Comparison of ENCODE assay signal across 8 cellular contexts in genomic region chr10:125161570-125162139, GRCh38. TPM values are rescaled to one million over a fixed set of nuclear protein-coding genes. Genes with fewer than 3 reads are reported as not detected.
DNase-seq lines count a peak whose midpoint lies in the region; ATAC-seq, FAIRE-seq and TF ChIP-seq lines count a peak whose summit lies in the region.

No MANE protein-coding gene starts in this region.

- peaks cover 6% of the 10 kb centered on the region for H3K4me1 Mint-ChIP-seq in CD4-positive, alpha-beta T cell (ENCODE audit: low read depth)
- H3K4me1 Mint-ChIP-seq in naive B cell = peaks cover 4 to 7% (median 6%) of the 10 kb centered on the region in 3 donors

- no peaks in the 10 kb centered on the region for H3K9me3 ChIP-seq in CD4-positive, alpha-beta T cell (ENCODE audit: control insufficient read depth, low read length)
- H3K9me3 ChIP-seq in MG63 = no peaks in the 10 kb centered on the region
- no peaks in the 10 kb centered on the region for H3K9me3 ChIP-seq in endothelial cell of umbilical vein (replicated peaks; ENCODE audit: control insufficient read depth, insufficient read depth, low read length)

- H3K36me3 ChIP-seq in MG63 (peaks cover 6% of the 10 kb centered on the region), endothelial cell of umbilical vein (ENCODE audit: control insufficient read depth in 2 of 2, extremely low read depth in 1 of 2, insufficient read depth in 2 of 2, low read length in 2 of 2) (no peaks in the 10 kb centered on the region)

- peak overlapping the region; percentile 68 for H3K4me2 ChIP-seq in endothelial cell of umbilical vein (ENCODE audit: insufficient read depth, low read length)

- no peaks in the 10 kb centered on the region for H3K9me1 ChIP-seq in endothelial cell of umbilical vein (replicated peaks; ENCODE audit: control insufficient read depth, extremely low read depth, insufficient read depth, low read length)

- BruUV-seq in endothelial cell of umbilical vein (replicated peaks; lab: Mats Ljungman, UMichigan) = no TSS peak

- peak overlapping the region; percentile 58 for H3K4me3 Mint-ChIP-seq in CD4-positive, alpha-beta T cell
- peak overlapping the region; percentile 69 to 84 (median 78) for H3K4me3 Mint-ChIP-seq in naive B cell

- peaks cover 42% of the 10 kb centered on the region for H3K27me3 Mint-ChIP-seq in CD4-positive, alpha-beta T cell
- peaks cover 19 to 44% (median 26%) of the 10 kb centered on the region in 3 donors for H3K27me3 Mint-ChIP-seq in naive B cell

- TF ChIP-seq CTCF in CD4-positive, alpha-beta T cell (IDR thresholded peaks at IDR 0.05) = no peak
- TF ChIP-seq CTCF in endothelial cell of umbilical vein (IDR thresholded peaks at IDR 0.05; ENCODE audit: extremely low read depth in 1 of 2, insufficient read depth in 1 of 2, low read depth in 1 of 2, low read length in 2 of 2) = no peak

- dilution Hi-C loops in endothelial cell of umbilical vein (cut with MboI; ENCODE audit: extremely low pct_ligation_motif_present, low sequenced_read_pairs) = no loop called here

- TF ChIP-seq POLR2A in endothelial cell of umbilical vein (IDR thresholded peaks at IDR 0.05; ENCODE audit: low read depth, low read length) = no peak

- H4K20me1 ChIP-seq in endothelial cell of umbilical vein (replicated peaks; ENCODE audit: control insufficient read depth, extremely low read depth, insufficient read depth, low read length) = no peaks in the 10 kb centered on the region

- peak overlapping the region; percentile 92 for H2AFZ ChIP-seq in endothelial cell of umbilical vein (ENCODE audit: low read depth, low read length)

- no peak overlapping the region for H3K27ac ChIP-seq in CD4-positive, alpha-beta T cell (ENCODE audit: low read depth, low read length)
- H3K27ac ChIP-seq in endothelial cell of umbilical vein (ENCODE audit: insufficient read depth, low read depth, low read length) = peak overlapping the region; percentile 59

- H3K4me3 ChIP-seq in MG63 (peak overlapping the region; percentile 72), endothelial cell of umbilical vein (replicated peaks in 1 of 3; ENCODE audit: insufficient read depth in 1 of 3, low read depth in 1 of 3, low read length in 3 of 3) (peak overlapping the region; percentile 49 to 98 (median 77))

- no peak overlapping the region for H3K27ac Mint-ChIP-seq in CD4-positive, alpha-beta T cell
- no peak overlapping the region for H3K27ac Mint-ChIP-seq in naive B cell

- peak; percentile 26 for FAIRE-seq in endothelial cell of umbilical vein (lab: Jason Lieb, UNC)

- POLR2A ChIA-PET in CD4-positive, alpha-beta T cell (lab: Charles Lee) = no interaction called here
- POLR2A ChIA-PET in endothelial cell of umbilical vein (lab: Charles Lee) = no interaction called here

- DNase-seq in CD4-positive, alpha-beta T cell = peak in 1 of 10 experiments; percentile 27
- DNase-seq in MG63 (no peak), endothelial cell of umbilical vein (ENCODE audit: low read depth, low spot score) (no peak), naive B cell (no peak), NCI-H1930 (lab: John Stamatoyannopoulos, UW) (no peak), cortex of kidney (lab: John Stamatoyannopoulos, UW) (no peak)

- CTCF ChIA-PET in CD4-positive, alpha-beta T cell (lab: Charles Lee) = no interaction called here
- CTCF ChIA-PET in endothelial cell of umbilical vein (lab: Charles Lee) = interaction anchor here (1.2 kb wide), 1 partner anchor 469 kb away, joined by 4 read pairs; no protein-coding TSS in a partner anchor

- ATAC-seq in CD4-positive, alpha-beta T cell (ENCODE audit: poor library complexity) = no peak
- ATAC-seq in naive B cell (ENCODE audit: low read depth in 2 of 2) (peak; percentile 41 to 42), HG03045 (IDR thresholded peaks at IDR 0.05; ENCODE audit: unreplicated experiment) (no peak), HG02763 (IDR thresholded peaks at IDR 0.05; ENCODE audit: unreplicated experiment) (no peak)

- H3K9ac ChIP-seq in endothelial cell of umbilical vein (replicated peaks; ENCODE audit: extremely low read depth, insufficient read depth, low read length) = peak overlapping the region; percentile 65

- peaks cover 43% of the 10 kb centered on the region for H3K27me3 ChIP-seq in CD4-positive, alpha-beta T cell (ENCODE audit: control insufficient read depth, insufficient read depth, low read length)
- no peaks in the 10 kb centered on the region for H3K27me3 ChIP-seq in MG63
- H3K27me3 ChIP-seq in endothelial cell of umbilical vein (ENCODE audit: control insufficient read depth in 2 of 2, insufficient read depth in 2 of 2, low read length in 2 of 2) = no peaks in the 10 kb centered on the region

- peaks cover 31% of the 10 kb centered on the region for H3K79me2 ChIP-seq in endothelial cell of umbilical vein (ENCODE audit: control insufficient read depth, insufficient read depth, low read length)

- H3K36me3 Mint-ChIP-seq in CD4-positive, alpha-beta T cell (ENCODE audit: low read depth) = no peaks in the 10 kb centered on the region
- no peaks in the 10 kb centered on the region for H3K36me3 Mint-ChIP-seq in naive B cell

- intact Hi-C loops in CD4-positive, alpha-beta T cell (cut with DNase I, micrococcal nuclease) = no loop called here
- intact Hi-C loops in endothelial cell of umbilical vein (cut with micrococcal nuclease) = loop anchor here (1.0 to 5.0 kb wide), 8 partner anchors 77 to 558 kb away; partner anchors contain the start of gene EDRF1

- H3K9me3 Mint-ChIP-seq in CD4-positive, alpha-beta T cell = no peaks in the 10 kb centered on the region
- peaks cover 0 to 1% (median 0%) of the 10 kb centered on the region in 7 donors for H3K9me3 Mint-ChIP-seq in naive B cell

- peaks cover 13% of the 10 kb centered on the region for H3K4me1 ChIP-seq in endothelial cell of umbilical vein (ENCODE audit: control insufficient read depth, extremely low read depth, insufficient read depth, low read length)

TF ChIP-seq in endothelial cell of umbilical vein, 7 proteins besides CTCF, POLR2A, EP300 and RAD21:
- TF ChIP-seq JUN (IDR thresholded peaks at IDR 0.05; ENCODE audit: borderline replicate concordance, insufficient read depth, insufficient read length, low read depth) = no peak
- TF ChIP-seq GATA2 (IDR thresholded peaks at IDR 0.05; ENCODE audit: insufficient read depth, insufficient read length, low read depth, low read length) = no peak
- TF ChIP-seq, protein P1, sequence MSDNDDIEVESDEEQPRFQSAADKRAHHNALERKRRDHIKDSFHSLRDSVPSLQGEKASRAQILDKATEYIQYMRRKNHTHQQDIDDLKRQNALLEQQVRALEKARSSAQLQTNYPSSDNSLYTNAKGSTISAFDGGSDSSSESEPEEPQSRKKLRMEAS (IDR thresholded peaks at IDR 0.05; ENCODE audit: insufficient read depth, insufficient read length) = no peak
- no peak for TF ChIP-seq MYC (IDR thresholded peaks at IDR 0.05; ENCODE audit: low read depth, low read length)
- no peak for TF ChIP-seq POLR2AphosphoS5 (IDR thresholded peaks at IDR 0.05; ENCODE audit: insufficient read depth, low read depth, low read length)
- no peak for TF ChIP-seq EZH2 (IDR thresholded peaks at IDR 0.05; ENCODE audit: borderline replicate concordance, low read depth, low read length, severe bottlenecking)
- no peak for TF ChIP-seq FOS (IDR thresholded peaks at IDR 0.05; ENCODE audit: borderline replicate concordance, insufficient read depth, low read length)

RNA-seq across cellular contexts. Expression of gene CTBP2, which starts 1.3 kb away (rescaled TPM):
- under 1 TPM in 1 of 2 experiments, not detected in 1; 0.17 TPM for total RNA-seq in CD4-positive, alpha-beta T cell
- 58.1 and 88.7 TPM in 2 replicates for total RNA-seq in MG63 (2014; rRNA removed; shearing (Covaris generic); ENCODE audit: low replicate concordance)
- total RNA-seq in endothelial cell of umbilical vein = 123 and 128 TPM in 2 replicates
- polyA plus RNA-seq in endothelial cell of umbilical vein (118 and 122 TPM in 2 replicates), naive B cell (ENCODE audit: low read depth in 6 of 6) (1 to 10 TPM in 1 of 6 donors, under 1 TPM in 4, not detected in 1; 0.11 to 2.1 (median 0.40) TPM)
- 92.5 and 105 TPM in 2 replicates for polyA plus RNA-seq in endothelial cell of umbilical vein (2011; cell fraction: cytosol; rRNA removed)
- 261 and 283 TPM in 2 replicates for polyA plus RNA-seq in endothelial cell of umbilical vein (2011; cell fraction: nucleus; rRNA removed)
- polyA plus RNA-seq in endothelial cell of umbilical vein (2012) = 84.0 and 96.4 TPM in 2 replicates
- polyA minus RNA-seq in endothelial cell of umbilical vein = 170 and 218 TPM in 2 replicates
- 70.6 TPM for polyA minus RNA-seq in endothelial cell of umbilical vein (2011; cell fraction: cytosol; rRNA and poly(A)+ RNA removed)
- 91.2 and 123 TPM in 2 replicates for polyA minus RNA-seq in endothelial cell of umbilical vein (2011; cell fraction: nucleus; rRNA and poly(A)+ RNA removed)

Comparison
In these comparisons a context has a peak if more than half of its experiments do, and no peak if none do; other contexts are left out.
1. ATAC-seq: peak in naive B cell (2 of 2); none in CD4-positive, alpha-beta T cell (single experiment), HG03045 (single experiment) and HG02763 (single experiment).
2. RNA of gene CTBP2, which starts 1.3 kb away (total RNA-seq): 123 to 128 TPM in endothelial cell of umbilical vein and 58.1 to 88.7 TPM in MG63; 0.17 TPM in CD4-positive, alpha-beta T cell; every median in the first group is over 10 times any median in the second.